In genomic region chr10:12617205-12618175, GRCh38 we compare ENCODE assay signal across 2 cellular contexts.
TF ChIP-seq lines count a peak whose summit lies in the region.

No MANE protein-coding gene starts in this region.

TF ChIP-seq in SK-N-SH treated with all-trans-retinoic acid at 6 μM for 48 hours, 23 proteins besides CTCF, POLR2A, EP300 and RAD21 (continued from another document):
- TF ChIP-seq ZFP30 (CRISPR knock-in tag; IDR thresholded peaks at IDR 0.05) (no peak), RARB (CRISPR knock-in tag; IDR thresholded peaks at IDR 0.05) (no peak), GLIS3 (CRISPR knock-in tag; IDR thresholded peaks at IDR 0.05) (no peak), ARNTL (CRISPR knock-in tag; IDR thresholded peaks at IDR 0.05; ENCODE audit: borderline replicate concordance, low read depth) (no peak), TSHZ2 (CRISPR knock-in tag; IDR thresholded peaks at IDR 0.05) (no peak), ZNF70 (CRISPR knock-in tag; IDR thresholded peaks at IDR 0.05) (no peak), CSRNP3 (CRISPR knock-in tag; IDR thresholded peaks at IDR 0.05) (peak; percentile 74; the same call in 1 of the 2 replicates), ZNF565 (CRISPR knock-in tag; conservative IDR thresholded peaks at IDR 0.05; ENCODE audit: low read depth) (no peak), POU6F1 (CRISPR knock-in tag; IDR thresholded peaks at IDR 0.05; ENCODE audit: borderline replicate concordance, low read depth) (no peak), PATZ1 (CRISPR knock-in tag; IDR thresholded peaks at IDR 0.05; ENCODE audit: borderline replicate concordance) (no peak), TOX (CRISPR knock-in tag; IDR thresholded peaks at IDR 0.05; ENCODE audit: borderline replicate concordance) (no peak), ESRRG (CRISPR knock-in tag; IDR thresholded peaks at IDR 0.05) (no peak), ZC3H10 (CRISPR knock-in tag; IDR thresholded peaks at IDR 0.05) (no peak), PPARA (CRISPR knock-in tag; IDR thresholded peaks at IDR 0.05; ENCODE audit: borderline replicate concordance) (no peak), CREB5 (CRISPR knock-in tag; IDR thresholded peaks at IDR 0.05; ENCODE audit: low read depth) (peak; percentile 69), ZNF8 (CRISPR knock-in tag; IDR thresholded peaks at IDR 0.05) (no peak), ZFP3 (CRISPR knock-in tag; IDR thresholded peaks at IDR 0.05) (peak; percentile 46; the same call in 1 of the 2 replicates)
TF ChIP-seq in SK-N-SH treated with all-trans-retinoic acid at 6 μM for 48 hours: peak in this region for 4.

TF ChIP-seq in GM12878, 131 proteins besides CTCF, POLR2A, EP300 and RAD21 (continued from another document and continues in another):
- TF ChIP-seq DPF2 (IDR thresholded peaks at IDR 0.05) (peak; percentile 91), MYB (IDR thresholded peaks at IDR 0.05; ENCODE audit: borderline replicate concordance, low read depth, low read length) (no peak), STAT3 (IDR thresholded peaks at IDR 0.05; ENCODE audit: low read depth, low read length) (peak; percentile 99), SP1 (IDR thresholded peaks at IDR 0.05; ENCODE audit: low read depth, low read length) (no peak), YY1 (IDR thresholded peaks at IDR 0.05; ENCODE audit: low read depth, low read length) (no peak), NR2C1 (IDR thresholded peaks at IDR 0.05) (no peak), SMAD1 (IDR thresholded peaks at IDR 0.05; ENCODE audit: low read depth, partially characterized antibody) (no peak), EGR1 (IDR thresholded peaks at IDR 0.05; ENCODE audit: borderline replicate concordance in 1 of 2, low read depth in 2 of 2, low read length in 2 of 2) (no peak), ELK1 (IDR thresholded peaks at IDR 0.05; ENCODE audit: low read depth, low read length) (no peak), IRF3 (IDR thresholded peaks at IDR 0.05) (no peak), MEF2B (IDR thresholded peaks at IDR 0.05; ENCODE audit: partially characterized antibody, poor library complexity, severe bottlenecking) (no peak), E2F8 (IDR thresholded peaks at IDR 0.05; ENCODE audit: low read depth, partially characterized antibody) (no peak), REST (IDR thresholded peaks at IDR 0.05; ENCODE audit: low read depth, low read length) (no peak), SIX5 (IDR thresholded peaks at IDR 0.05; ENCODE audit: low read depth, low read length, severe bottlenecking) (no peak), ZNF592 (IDR thresholded peaks at IDR 0.05) (no peak), NFIC (IDR thresholded peaks at IDR 0.05; ENCODE audit: low read depth, low read length) (peak; percentile 78), GATAD2B (conservative IDR thresholded peaks at IDR 0.05; ENCODE audit: low read depth) (no peak), SRF (IDR thresholded peaks at IDR 0.05; ENCODE audit: low read depth in 2 of 2, low read length in 2 of 2) (no peak), ETV6 (conservative IDR thresholded peaks at IDR 0.05 in 1 of 2, IDR thresholded peaks at IDR 0.05 in 1 of 2; ENCODE audit: borderline replicate concordance in 1 of 2, low read depth in 1 of 2) (no peak), TARDBP (IDR thresholded peaks at IDR 0.05; ENCODE audit: borderline replicate concordance) (no peak), RELB (IDR thresholded peaks at IDR 0.05; ENCODE audit: low read depth) (peak; percentile 97), ASH2L (IDR thresholded peaks at IDR 0.05; ENCODE audit: borderline replicate concordance, low read depth) (no peak), SPI1 (IDR thresholded peaks at IDR 0.05; ENCODE audit: borderline replicate concordance, insufficient read depth, low read depth, low read length) (peak; percentile 41), ZBTB4 (CRISPR knock-in tag; IDR thresholded peaks at IDR 0.05) (no peak), IRF4 (IDR thresholded peaks at IDR 0.05; ENCODE audit: low read depth, low read length) (peak; percentile 74), KLF5 (IDR thresholded peaks at IDR 0.05; ENCODE audit: partially characterized antibody) (no peak), IKZF1 (conservative IDR thresholded peaks at IDR 0.05) (peak; percentile 85), PML (IDR thresholded peaks at IDR 0.05; ENCODE audit: low read length) (no peak), CBFB (IDR thresholded peaks at IDR 0.05; ENCODE audit: low read depth) (no peak), RBBP5 (conservative IDR thresholded peaks at IDR 0.05) (no peak), HDAC2 (IDR thresholded peaks at IDR 0.05) (no peak), BCL3 (IDR thresholded peaks at IDR 0.05; ENCODE audit: borderline replicate concordance, insufficient read depth, low read depth, low read length, poor library complexity, severe bottlenecking) (peak; percentile 11), STAT1 (conservative IDR thresholded peaks at IDR 0.05) (no peak), JUND (IDR thresholded peaks at IDR 0.05; ENCODE audit: low read depth, low read length) (no peak), JUNB (IDR thresholded peaks at IDR 0.05) (peak; percentile 92)
